Comparison of ENCODE assay signal across 12 cellular contexts in genomic region chr5:20619606-20620005, GRCh38.
DNase-seq lines count a peak whose midpoint lies in the region.
"Had no signal": no experiment of that assay in that cellular context is flagged by ENCODE, and none has a peak within 500 bp of the region (broad histone marks: within the 10 kb centered on the region; RNA-seq: fewer than 3 reads in every experiment).

No MANE protein-coding gene starts in this region.

- peak; percentile 73 for DNase-seq in NCI-H1694 (lab: John Stamatoyannopoulos, UW)
- peak; percentile 22 to 65 for DNase-seq in NCI-H524 (lab: John Stamatoyannopoulos, UW)
- peak; percentile 54 for DNase-seq in cerebellum (ENCODE audit: low spot score)
- no peak for DNase-seq in amniotic stem cell (lab: John Stamatoyannopoulos, UW)
- DNase-seq in DMS53 (lab: John Stamatoyannopoulos, UW): no peak
- DNase-seq in NCI-H526 (lab: John Stamatoyannopoulos, UW): no peak
- no peak for DNase-seq in T-helper 2 cell
- DNase-seq: Caco-2; CD8-positive, alpha-beta memory T cell; DMS79; GM23248; IMR-90 had no signal

Comparison
In these comparisons a context has a peak if more than half of its experiments do, and no peak if none do; other contexts are left out.
1. DNase-seq: peak in NCI-H1694 (single experiment), NCI-H524 (2 of 2) and cerebellum (single experiment); none in amniotic stem cell (single experiment), DMS53 (single experiment), NCI-H526 (0 of 2) and T-helper 2 cell (0 of 5).